1 cellular context compared by ENCODE assay signal in genomic region chr2:159904127-159904564, GRCh38.
TF ChIP-seq lines count a peak whose summit lies in the region.

No MANE protein-coding gene starts in this region.

TF ChIP-seq in GM12878, 131 proteins besides CTCF, POLR2A, EP300 and RAD21 (continued from another document and continues in another):
- TF ChIP-seq MEF2A (IDR thresholded peaks at IDR 0.05; ENCODE audit: insufficient read depth, low read depth, low read length) (no peak), SMAD1 (IDR thresholded peaks at IDR 0.05; ENCODE audit: low read depth, partially characterized antibody) (peak; percentile 29), CREB1 (IDR thresholded peaks at IDR 0.05; ENCODE audit: low read depth) (peak; percentile 32; the same call in 1 of the 2 replicates), NRF1 (conservative IDR thresholded peaks at IDR 0.05; ENCODE audit: low read depth, low read length) (no peak), FOXM1 (IDR thresholded peaks at IDR 0.05; ENCODE audit: low read depth, low read length) (no peak), RFX5 (IDR thresholded peaks at IDR 0.05; ENCODE audit: low read depth, low read length) (no peak), HDAC6 (IDR thresholded peaks at IDR 0.05; ENCODE audit: unreplicated experiment) (peak; percentile 71), HDGF (IDR thresholded peaks at IDR 0.05) (no peak), WRNIP1 (IDR thresholded peaks at IDR 0.05; ENCODE audit: borderline replicate concordance, low read depth, low read length) (no peak), USF2 (IDR thresholded peaks at IDR 0.05; ENCODE audit: borderline replicate concordance, low read depth, low read length) (no peak), FOXK2 (IDR thresholded peaks at IDR 0.05) (no peak), SIN3A (IDR thresholded peaks at IDR 0.05; ENCODE audit: low read depth, low read length) (no peak), ZNF24 (IDR thresholded peaks at IDR 0.05) (no peak), PAX5 (IDR thresholded peaks at IDR 0.05; ENCODE audit: borderline replicate concordance, low read depth, low read length) (peak; percentile 41; the same call in 1 of the 2 replicates), SP1 (IDR thresholded peaks at IDR 0.05; ENCODE audit: low read depth, low read length) (no peak), ATF7 (IDR thresholded peaks at IDR 0.05; ENCODE audit: low read depth) (no peak), CHD1 (IDR thresholded peaks at IDR 0.05; ENCODE audit: low read depth, low read length) (no peak), ZNF217 (IDR thresholded peaks at IDR 0.05) (no peak), LARP7 (IDR thresholded peaks at IDR 0.05) (0 out of 2 replicates have a peak, but pooled peaks have one; percentile 52), PRDM15 (CRISPR knock-in tag; IDR thresholded peaks at IDR 0.05) (no peak), EGR1 (IDR thresholded peaks at IDR 0.05; ENCODE audit: borderline replicate concordance in 1 of 2, low read depth in 2 of 2, low read length in 2 of 2) (no peak), ZBTB33 (IDR thresholded peaks at IDR 0.05) (no peak), BCL11A (IDR thresholded peaks at IDR 0.05; ENCODE audit: low read depth, low read length) (no peak), E2F8 (IDR thresholded peaks at IDR 0.05; ENCODE audit: low read depth, partially characterized antibody) (no peak), IKZF2 (IDR thresholded peaks at IDR 0.05) (peak; percentile 14 to 47; a peak in 2 of 4 replicates), RELB (IDR thresholded peaks at IDR 0.05; ENCODE audit: low read depth) (no peak; the same call in 1 of the 2 replicates), EED (IDR thresholded peaks at IDR 0.05; ENCODE audit: low read depth) (0 out of 2 replicates have a peak, but pooled peaks have one; percentile 15), USF1 (IDR thresholded peaks at IDR 0.05; ENCODE audit: borderline replicate concordance, extremely low read length, insufficient read depth, low read depth, low read length) (no peak), TCF3 (IDR thresholded peaks at IDR 0.05; ENCODE audit: borderline replicate concordance, insufficient read depth, low read depth, low read length) (no peak), PBX3 (IDR thresholded peaks at IDR 0.05; ENCODE audit: insufficient replicate concordance, low read depth, low read length) (no peak), ATF3 (IDR thresholded peaks at IDR 0.05; ENCODE audit: borderline replicate concordance, extremely low read depth, low read depth, low read length) (no peak), MLLT1 (IDR thresholded peaks at IDR 0.05) (peak; percentile 78; the same call in 1 of the 2 replicates), ATF2 (IDR thresholded peaks at IDR 0.05; ENCODE audit: low read length) (no peak), CEBPZ (IDR thresholded peaks at IDR 0.05; ENCODE audit: low read depth, low read length) (no peak)
